In the genomic region with DNA sequence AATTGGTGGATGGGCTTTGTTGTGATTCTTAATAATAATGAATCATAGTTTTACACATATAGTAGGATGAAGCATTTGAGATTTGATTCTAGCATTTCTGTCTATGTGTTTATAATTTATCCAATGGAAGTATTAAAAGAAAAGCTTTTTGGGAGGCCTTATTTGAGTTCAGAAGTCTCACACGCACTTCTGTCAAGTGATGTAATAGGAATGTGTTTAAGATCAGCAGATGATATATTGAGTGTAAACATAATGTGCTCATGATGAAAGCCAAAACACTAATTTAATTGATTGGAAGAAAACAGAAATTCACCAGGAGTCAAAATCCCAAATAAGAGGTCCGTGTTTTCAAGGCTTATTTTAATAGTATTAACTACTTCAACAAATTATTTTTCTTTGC, we compare ENCODE assay signal across 5 cellular contexts.
"Had no signal": no experiment of that assay in that cellular context is flagged by ENCODE, and none has a peak within 500 bp of the region (broad histone marks: within the 10 kb centered on the region; RNA-seq: fewer than 3 reads in every experiment).

No MANE protein-coding gene starts in this region.

- DNase-seq: H9, HCEC 1CT, KBM-7 had no signal

- H3K4me2 ChIP-seq: GM23338, KMS-11 had no signal

- H3K27ac ChIP-seq: KMS-11 had no signal

- H2AFZ ChIP-seq: GM23338 had no signal

- ATAC-seq: GM23338 had no signal

- H3K4me3 ChIP-seq: GM23338 had no signal

- H3K9ac ChIP-seq: KMS-11 had no signal
